In the genomic region with DNA sequence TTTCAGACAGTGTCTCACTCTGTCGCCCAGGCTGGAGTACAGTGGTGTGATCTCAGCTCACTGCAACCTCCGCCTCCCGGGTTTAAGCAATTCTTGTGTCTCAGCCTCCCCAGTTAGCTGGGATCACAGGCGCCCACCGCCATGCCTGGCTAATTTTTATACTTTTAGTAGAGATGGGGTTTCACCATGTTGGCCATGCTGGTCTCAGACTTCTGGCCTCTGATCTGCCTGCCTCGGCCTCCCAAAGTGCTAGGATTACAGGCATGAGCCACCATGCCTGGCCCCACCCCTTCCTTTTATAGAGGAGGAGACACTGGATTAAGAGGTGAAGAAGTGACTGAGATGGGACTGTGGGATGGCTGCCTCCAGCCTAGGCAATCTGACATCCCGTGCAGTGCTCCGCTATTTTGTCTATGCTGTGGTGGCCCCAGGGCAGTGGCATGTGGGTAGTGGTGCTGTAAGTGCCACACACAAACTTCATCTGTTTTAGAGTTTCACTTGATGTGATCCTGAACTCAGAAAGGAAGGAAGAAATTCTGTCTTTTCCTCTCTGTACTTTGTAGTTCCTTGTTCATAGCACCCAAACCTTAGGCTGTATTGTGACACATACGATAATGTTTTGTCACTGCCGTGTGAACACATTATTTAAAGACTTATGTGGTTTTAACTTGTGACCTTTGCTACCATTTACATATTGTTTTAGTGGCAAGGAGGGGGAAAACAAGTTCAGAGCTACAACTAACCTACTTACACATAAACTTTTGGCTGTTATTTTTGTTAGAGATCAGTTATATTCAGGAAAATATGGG, we compare ENCODE assay signal across 9 cellular contexts. TPM values are rescaled to one million over a fixed set of nuclear protein-coding genes. Genes with fewer than 3 reads are reported as not detected.
DNase-seq lines count a peak whose midpoint lies in the region; ATAC-seq, FAIRE-seq and TF ChIP-seq lines count a peak whose summit lies in the region.
"Had no signal": no experiment of that assay in that cellular context is flagged by ENCODE, and none has a peak within 500 bp of the region (broad histone marks: within the 10 kb centered on the region; RNA-seq: fewer than 3 reads in every experiment).

No MANE protein-coding gene starts in this region.

- H3K27ac ChIP-seq in kidney (ENCODE audit: low read depth in 2 of 2, low read length in 2 of 2) (peak overlapping the region; percentile 17 to 49), prostate gland (no peak overlapping the region), Peyer's patch (peak overlapping the region in 2 of 4 donors; percentile 31 to 40)

- 92% methylated on average over 10 of the region's 10 CpGs for WGBS in prostate gland

- H3K36me3 ChIP-seq in kidney (ENCODE audit: control insufficient read depth in 1 of 2, insufficient read depth in 2 of 2, low read length in 2 of 2): no peaks in the 10 kb centered on the region
- no peaks in the 10 kb centered on the region for H3K36me3 ChIP-seq in prostate gland
- H3K36me3 ChIP-seq in Peyer's patch: no peaks in the 10 kb centered on the region

- H3K4me1 ChIP-seq in kidney (ENCODE audit: control insufficient read depth in 1 of 2, insufficient read depth in 1 of 2, low read depth in 1 of 2, low read length in 2 of 2) (peaks cover 40 to 59% of the 10 kb centered on the region in 2 donors), prostate gland (replicated peaks) (peaks cover 6% of the 10 kb centered on the region), Peyer's patch (peaks cover 0 to 41% (median 3%) of the 10 kb centered on the region in 4 donors)

- intact Hi-C loops in kidney (cut with DNase I) (no loop called here), prostate gland (cut with DNase I) (no loop called here)

- TF ChIP-seq POLR2A in NB4 (IDR thresholded peaks at IDR 0.05; ENCODE audit: extremely low read depth, insufficient read length): no peak
- TF ChIP-seq POLR2A in prostate gland (IDR thresholded peaks at IDR 0.05): no peak
- TF ChIP-seq POLR2A in Peyer's patch (IDR thresholded peaks at IDR 0.05): no peak

- TF ChIP-seq CTCF in NB4 (IDR thresholded peaks at IDR 0.05; ENCODE audit: low read depth, low read length) (no peak), kidney (IDR thresholded peaks at IDR 0.05; ENCODE audit: borderline replicate concordance, extremely low read depth, insufficient read depth) (no peak), prostate gland (IDR thresholded peaks at IDR 0.05) (no peak), GM10266 (IDR thresholded peaks at IDR 0.05; ENCODE audit: control insufficient read depth, insufficient read depth, low read depth, missing control alignments) (no peak), Peyer's patch (IDR thresholded peaks at IDR 0.05) (no peak)

- H3K9me3 ChIP-seq in kidney (ENCODE audit: control insufficient read depth in 1 of 2, low read length in 2 of 2) (no peaks in the 10 kb centered on the region), prostate gland (no peaks in the 10 kb centered on the region), Peyer's patch (no peaks in the 10 kb centered on the region)

- no peak for FAIRE-seq in kidney (lab: Jason Lieb, UNC)

- ATAC-seq in GM21825 (IDR thresholded peaks at IDR 0.05; ENCODE audit: unreplicated experiment): peak; percentile 54

- H3K4me3 ChIP-seq in NB4 (ENCODE audit: low read depth, low read length) (no peak overlapping the region), kidney (ENCODE audit: low read length in 2 of 2) (no peak overlapping the region), prostate gland (no peak overlapping the region), Peyer's patch (no peak overlapping the region)

- DNase-seq in GDM1 (lab: John Stamatoyannopoulos, UW) (peak; percentile 7), NB4 (ENCODE audit: low read depth) (peak; percentile 60), kidney (no peak), prostate gland (ENCODE audit: low spot score) (no peak), GM10266 (ENCODE audit: extremely low spot score) (no peak), Peyer's patch (no peak), NCI-H446 (lab: John Stamatoyannopoulos, UW) (no peak)
- DNase-seq: naive B cell had no signal

- H3K9ac ChIP-seq in kidney (ENCODE audit: low read length in 2 of 2): peak overlapping the region in 1 of 2 donors; percentile 51

- H3K27me3 ChIP-seq in prostate gland (replicated peaks; ENCODE audit: insufficient read depth) (no peaks in the 10 kb centered on the region), Peyer's patch (no peaks in the 10 kb centered on the region)

RNA-seq across cellular contexts. Expression of a gene that starts 48.9 kb away (rescaled TPM):
- total RNA-seq in kidney (65.1 TPM), prostate gland (10 to 100 TPM; 31.1 to 39.8 TPM), Peyer's patch (10 to 100 TPM; 31.9 to 40.8 (median 38.6) TPM)
- polyA plus RNA-seq in kidney (ENCODE audit: insufficient read depth, low read depth, low replicate concordance): 13.2 TPM

Comparison
In these comparisons a context has a peak if more than half of its experiments do, and no peak if none do; other contexts are left out.
1. DNase-seq: peak in GDM1 (single experiment) and NB4 (single experiment); none in kidney (single experiment), prostate gland (single experiment), GM10266 (single experiment), Peyer's patch (0 of 3) and NCI-H446 (0 of 2).
2. H3K27ac ChIP-seq: peak in kidney (2 of 2); none in prostate gland (0 of 2).